In genomic region chr9:122346478-122347347, GRCh38 we compare ENCODE assay signal across 8 cellular contexts. TPM values are rescaled to one million over a fixed set of nuclear protein-coding genes. Genes with fewer than 3 reads are reported as not detected.
A peak's percentile ranks its signal among the peaks of the same experiment; 100 is the strongest.
DNase-seq lines count a peak whose midpoint lies in the region; ATAC-seq and TF ChIP-seq lines count a peak whose summit lies in the region.

No MANE protein-coding gene starts in this region.

- intact Hi-C loops in A673 (cut with micrococcal nuclease; ENCODE audit: unreplicated experiment) = no loop called here
- intact Hi-C loops in ovary (cut with DNase I) = loop anchor here in 1 of 4 donors (10.0 kb wide), 1 partner anchor 132 kb away; no protein-coding TSS in a partner anchor

- no peaks in the 10 kb centered on the region for H3K9me3 Mint-ChIP-seq in activated CD8-positive, alpha-beta memory T cell treated with anti-CD3 and anti-CD28 coated beads, Interleukin-2, amount 10 ng/mL, durations not matched to agents 7 days and 5 days (ENCODE audit: low read depth)

- H4K20me1 ChIP-seq in GM23248 (ENCODE audit: insufficient read depth) = no peaks in the 10 kb centered on the region

- H3K4me2 ChIP-seq in GM23248 (ENCODE audit: unreplicated experiment) = peak overlapping the region; percentile 85

- no peak for TF ChIP-seq POLR2A in ovary (IDR thresholded peaks at IDR 0.05)

- no TSS peak for BruUV-seq in A673 (replicated peaks; lab: Mats Ljungman, UMichigan)

- H3K79me2 ChIP-seq in GM23248 (ENCODE audit: insufficient read depth) = no peaks in the 10 kb centered on the region

- peak overlapping the region; percentile 75 for H3K9ac ChIP-seq in GM23248

- H3K27me3 ChIP-seq in A673 (replicated peaks; ENCODE audit: insufficient read depth, low read depth, low read length, poor library complexity) = peaks cover 49% of the 10 kb centered on the region
- no peaks in the 10 kb centered on the region for H3K27me3 ChIP-seq in GM23248 (replicated peaks; ENCODE audit: insufficient read depth)
- H3K27me3 ChIP-seq in ovary = no peaks in the 10 kb centered on the region

- peak overlapping the region; percentile 61 for H3K4me3 Mint-ChIP-seq in activated CD8-positive, alpha-beta memory T cell treated with anti-CD3 and anti-CD28 coated beads, Interleukin-2, amount 10 ng/mL, durations not matched to agents 7 days and 5 days

- H3K27me3 Mint-ChIP-seq in activated CD8-positive, alpha-beta memory T cell treated with anti-CD3 and anti-CD28 coated beads, Interleukin-2, amount 10 ng/mL, durations not matched to agents 7 days and 5 days = peaks cover 28% of the 10 kb centered on the region

- POLR2A ChIA-PET in A673 (lab: Charles Lee; ENCODE audit: low non-redundant PET) = no interaction called here

- H3K4me1 ChIP-seq in A673 (ENCODE audit: insufficient read depth, low read length, poor library complexity, severe bottlenecking) = no peaks in the 10 kb centered on the region
- H3K4me1 ChIP-seq in GM23248 (ENCODE audit: insufficient read depth) = no peaks in the 10 kb centered on the region
- peaks cover 2% of the 10 kb centered on the region for H3K4me1 ChIP-seq in ovary (ENCODE audit: insufficient read depth)

- peak; percentile 45 for ATAC-seq in activated CD8-positive, alpha-beta memory T cell treated with anti-CD3 and anti-CD28 coated beads, Interleukin-2, amount 10 ng/mL, durations not matched to agents 7 days and 5 days

- H3K9me2 ChIP-seq in GM23248 (ENCODE audit: insufficient read depth) = no peaks in the 10 kb centered on the region

- H3K27ac ChIP-seq in A673 (ENCODE audit: low read depth, low read length, poor library complexity, severe bottlenecking) = no peak overlapping the region
- H3K27ac ChIP-seq in GM23248 = no peak overlapping the region
- H3K27ac ChIP-seq in ovary = no peak overlapping the region

- TF ChIP-seq EP300 in ovary (IDR thresholded peaks at IDR 0.05) = no peak

- H3K36me3 ChIP-seq in A673 (ENCODE audit: insufficient read depth, low read length, poor library complexity, severe bottlenecking) = no peaks in the 10 kb centered on the region
- no peaks in the 10 kb centered on the region for H3K36me3 ChIP-seq in GM23248 (ENCODE audit: low read depth)
- no peaks in the 10 kb centered on the region for H3K36me3 ChIP-seq in ovary

- H3F3A ChIP-seq in GM23248 (ENCODE audit: insufficient read depth) = no peaks in the 10 kb centered on the region

- H3K4me3 ChIP-seq in A673 (ENCODE audit: low read depth, low read length, poor library complexity, severe bottlenecking) = peak overlapping the region; percentile 44
- peak overlapping the region; percentile 71 for H3K4me3 ChIP-seq in GM23248
- peak overlapping the region; percentile 45 for H3K4me3 ChIP-seq in ovary

- in situ Hi-C loops in GM23248 (cut with MboI) = loop anchor here (10.0 kb wide), 1 partner anchor 252 kb away; the partner anchor contains the start of gene TTLL11

- peaks cover 26% of the 10 kb centered on the region for H3K4me1 Mint-ChIP-seq in activated CD8-positive, alpha-beta memory T cell treated with anti-CD3 and anti-CD28 coated beads, Interleukin-2, amount 10 ng/mL, durations not matched to agents 7 days and 5 days

- 10 to 12% methylated on average over 44 to 53 of the region's 90 CpGs for WGBS in GM23248 (ENCODE audit: low coverage in 1 of 2, low lambda C conversion rate in 2 of 2, missing lambda C conversion rate in 2 of 2), 2 experiments
- WGBS in ovary, 3 donors = 2 to 3% (median 2%) methylated on average over 65 to 90 of the region's 90 CpGs

- CTCF ChIA-PET in A673 (lab: Charles Lee) = interaction anchor here (0.5 kb wide), 1 partner anchor 853 kb away, joined by 17 read pairs; no protein-coding TSS in a partner anchor
- CTCF ChIA-PET in activated CD8-positive, alpha-beta memory T cell treated with anti-CD3 and anti-CD28 coated beads, Interleukin-2, amount 10 ng/mL, durations not matched to agents 7 days and 5 days (lab: Charles Lee) = interaction anchor here (1.3 to 12.9 kb wide), 3 partner anchors 202 to 250 kb away, joined by 3 to 304 read pairs (median 143); no protein-coding TSS in a partner anchor

- H3K36me3 Mint-ChIP-seq in activated CD8-positive, alpha-beta memory T cell treated with anti-CD3 and anti-CD28 coated beads, Interleukin-2, amount 10 ng/mL, durations not matched to agents 7 days and 5 days = no peaks in the 10 kb centered on the region

- DNase-seq in A673 (ENCODE audit: low spot score) (peak; percentile 9), GM23248 (peak; percentile 67), glomerular visceral epithelial cell (ENCODE audit: extremely low spot score) (peak; percentile 11), ovary (peak in 4 of 5 donors; percentile 27 to 60 (median 35)), hippocampal formation (lab: John Stamatoyannopoulos, UW) (no peak), NCI-H2227 (lab: John Stamatoyannopoulos, UW; ENCODE audit: unreplicated experiment) (no peak), GM10266 (ENCODE audit: extremely low spot score) (no peak)
- peak; percentile 43 for DNase-seq in activated CD8-positive, alpha-beta memory T cell treated with anti-CD3 and anti-CD28 coated beads, Interleukin-2, amount 10 ng/mL, durations not matched to agents 7 days and 5 days

- TF ChIP-seq CTCF in A673 (conservative IDR thresholded peaks at IDR 0.05; ENCODE audit: low read depth, low read length) (no peak), ovary (IDR thresholded peaks at IDR 0.05) (no peak), GM10266 (IDR thresholded peaks at IDR 0.05; ENCODE audit: control insufficient read depth, insufficient read depth, low read depth, missing control alignments) (no peak)

- peak overlapping the region; percentile 47 for H3K27ac Mint-ChIP-seq in activated CD8-positive, alpha-beta memory T cell treated with anti-CD3 and anti-CD28 coated beads, Interleukin-2, amount 10 ng/mL, durations not matched to agents 7 days and 5 days

- peak overlapping the region; percentile 90 for H2AFZ ChIP-seq in GM23248

- H3K9me3 ChIP-seq in A673 (ENCODE audit: low read depth, low read length, poor library complexity, severe bottlenecking) = no peaks in the 10 kb centered on the region
- H3K9me3 ChIP-seq in GM23248 (ENCODE audit: low read depth) = no peaks in the 10 kb centered on the region
- H3K9me3 ChIP-seq in ovary = no peaks in the 10 kb centered on the region

RNA-seq across cellular contexts. Expression of gene PTGS1, which starts 24.1 kb away (rescaled TPM):
- total RNA-seq in A673 (2021) (not detected in 2 replicates), ovary (10 to 100 TPM in 1 of 7 donors, 1 to 10 TPM in 6; 1.4 to 37.1 (median 7.0) TPM)
- total RNA-seq in GM23248 (2014; rRNA removed; shearing (Covaris generic)) = 39.6 and 51.5 TPM in 2 replicates
- polyA plus RNA-seq in GM23248 (2016; fragmentation: Nextera tagmentation; extraction: Ambion mirVana) (43.8 and 44.9 TPM in 2 replicates), ovary (1 to 10 TPM in 1 of 2 donors, under 1 TPM in 1; 0.90 to 8.2 TPM)
- total RNA-seq in activated CD8-positive, alpha-beta memory T cell treated with anti-CD3 and anti-CD28 coated beads, Interleukin-2, amount 10 ng/mL, durations not matched to agents 7 days and 5 days = 1 to 10 TPM in 1 of 2 experiments, under 1 TPM in 1; 0.35 to 1.0 TPM

Comparison
In these comparisons a context has a peak if more than half of its experiments do, and no peak if none do; other contexts are left out.
1. DNase-seq: peak in A673 (single experiment), GM23248 (single experiment), activated CD8-positive, alpha-beta memory T cell treated with anti-CD3 and anti-CD28 coated beads, Interleukin-2, amount 10 ng/mL, durations not matched to agents 7 days and 5 days (single experiment), glomerular visceral epithelial cell (single experiment) and ovary (4 of 5); none in hippocampal formation (0 of 2), NCI-H2227 (single experiment) and GM10266 (single experiment).
2. Peak in every context shown above with its lines, with median percentiles within 50 percentile points of each other: H3K4me3 ChIP-seq.